In genomic region chr1:66274634-66275033, GRCh38 we compare ENCODE assay signal across 8 cellular contexts.
DNase-seq lines count a peak whose midpoint lies in the region; ATAC-seq and TF ChIP-seq lines count a peak whose summit lies in the region.

No MANE protein-coding gene starts in this region.

- H4K20me1 ChIP-seq in MM.1S (ENCODE audit: insufficient read depth, low read length) = no peaks in the 10 kb centered on the region

- H3K4me1 ChIP-seq in MM.1S (ENCODE audit: low read length) = peaks cover 78% of the 10 kb centered on the region

- no peaks in the 10 kb centered on the region for H3K36me3 ChIP-seq in MM.1S (replicated peaks; ENCODE audit: insufficient read depth, low read length)

- peaks cover 47% of the 10 kb centered on the region for H3F3A ChIP-seq in MM.1S (ENCODE audit: insufficient read depth, low read length)

- TF ChIP-seq CTCF in MM.1S (IDR thresholded peaks at IDR 0.05; ENCODE audit: low read length) = no peak
- TF ChIP-seq CTCF in epithelial cell of esophagus (IDR thresholded peaks at IDR 0.05; ENCODE audit: insufficient read depth, low read depth, low read length, missing control alignments) = no peak

- no peak overlapping the region for H3K9ac ChIP-seq in MM.1S (ENCODE audit: low read length)

- no peaks in the 10 kb centered on the region for H3K9me3 ChIP-seq in MM.1S (replicated peaks; ENCODE audit: insufficient read depth, low read length)

- peak; percentile 28 for ATAC-seq in GM21717 (IDR thresholded peaks at IDR 0.05; ENCODE audit: unreplicated experiment)
- ATAC-seq in HG02840 (IDR thresholded peaks at IDR 0.05; ENCODE audit: low FRiP score, unreplicated experiment) = no peak

- H2AFZ ChIP-seq in MM.1S (ENCODE audit: low read length) = no peak overlapping the region

- H3K27ac ChIP-seq in MM.1S (ENCODE audit: low read length) = peak overlapping the region; percentile 88; the same call in 1 of the 2 replicates

- H3K4me2 ChIP-seq in MM.1S (ENCODE audit: low read depth, low read length) = no peak overlapping the region

- DNase-seq in GM03348 (ENCODE audit: low spot score) (peak; percentile 35), MM.1S (peak; percentile 41), epithelial cell of esophagus (ENCODE audit: low read depth) (peak; percentile 75), SIG-M5 treated with dmso at 0.1 percent for 504 hours (lab: John Stamatoyannopoulos, UW; ENCODE audit: unreplicated experiment) (no peak), DMS 273 (lab: John Stamatoyannopoulos, UW; ENCODE audit: unreplicated experiment) (no peak)
- no peak for DNase-seq in stimulated activated CD4-positive, alpha-beta T cell treated with anti-CD3 and anti-CD28 coated beads, Interleukin-1b, Interleukin-23, amount 100 ng/mL, for 48 hours

- H3K27me3 ChIP-seq in MM.1S (replicated peaks; ENCODE audit: insufficient read depth, low read length) = no peaks in the 10 kb centered on the region

- no peaks in the 10 kb centered on the region for H3K79me2 ChIP-seq in MM.1S (ENCODE audit: low read length)

- H3K9me2 ChIP-seq in MM.1S (replicated peaks; ENCODE audit: insufficient read depth, low read length) = no peaks in the 10 kb centered on the region

- no peak overlapping the region for H3K4me3 ChIP-seq in MM.1S (ENCODE audit: low read length)
- H3K4me3 ChIP-seq in epithelial cell of esophagus (ENCODE audit: low read length) = no peak overlapping the region

Comparison
In these comparisons a context has a peak if more than half of its experiments do, and no peak if none do; other contexts are left out.
1. DNase-seq: peak in GM03348 (single experiment), MM.1S (single experiment) and epithelial cell of esophagus (single experiment); none in SIG-M5 treated with dmso at 0.1 percent for 504 hours (single experiment), stimulated activated CD4-positive, alpha-beta T cell treated with anti-CD3 and anti-CD28 coated beads, Interleukin-1b, Interleukin-23, amount 100 ng/mL, for 48 hours (single experiment) and DMS 273 (single experiment).